ENCODE assay signal across 22 cellular contexts in the genomic region with DNA sequence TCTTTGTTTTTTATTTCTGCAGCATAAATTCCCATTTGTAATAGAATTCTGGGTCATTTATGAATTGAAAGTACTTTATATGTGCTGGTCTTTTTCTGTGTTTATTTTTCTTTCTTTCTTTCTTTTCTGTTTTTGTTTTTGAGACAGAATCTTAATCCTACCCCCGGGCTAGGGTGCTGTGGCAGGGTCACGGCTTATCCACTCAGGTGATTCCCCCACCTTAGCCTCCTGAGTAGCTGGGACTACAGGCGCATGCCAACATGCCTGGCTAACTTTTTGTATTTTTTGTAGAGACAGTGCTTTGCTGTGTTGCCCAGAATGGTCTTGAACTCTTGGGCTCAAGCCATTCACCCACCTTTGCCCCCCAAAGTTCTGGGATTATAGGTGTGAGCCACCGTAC. TPM values are rescaled to one million over a fixed set of nuclear protein-coding genes. Genes with fewer than 3 reads are reported as not detected.
A peak's percentile ranks its signal among the peaks of the same experiment; 100 is the strongest.
DNase-seq lines count a peak whose midpoint lies in the region; ATAC-seq and TF ChIP-seq lines count a peak whose summit lies in the region.
"Had no signal": no experiment of that assay in that cellular context is flagged by ENCODE, and none has a peak within 500 bp of the region (broad histone marks: within the 10 kb centered on the region; RNA-seq: fewer than 3 reads in every experiment).

No MANE protein-coding gene starts in this region.

- H3K27me3 ChIP-seq in endodermal cell (ENCODE audit: control insufficient read depth, insufficient read depth, low read length, poor library complexity, severe bottlenecking) (no peaks in the 10 kb centered on the region), sigmoid colon (no peaks in the 10 kb centered on the region), MG63 (no peaks in the 10 kb centered on the region)
- H3K27me3 ChIP-seq: BE2C, neural progenitor cell, upper lobe of left lung had no signal

- DNase-seq in activated CD8-positive, alpha-beta T cell treated with anti-CD3 and anti-CD28 coated beads for 36 hours, result no peak
- no peak for DNase-seq in activated CD8-positive, alpha-beta T cell treated with anti-CD3 and anti-CD28 coated beads, Interleukin-2, amount 10 ng/mL, durations not matched to agents 7 days and 5 days
- no peak for DNase-seq in endodermal cell
- DNase-seq in sigmoid colon, result no peak
- DNase-seq in activated CD4-positive, alpha-beta memory T cell treated with anti-CD3 and anti-CD28 coated beads, Interleukin-2, amount 10 ng/mL, durations not matched to agents 7 days and 5 days, result no peak
- DNase-seq in MG63, result no peak
- DNase-seq in AG08395 (ENCODE audit: low spot score), result no peak
- DNase-seq: activated CD4-positive, alpha-beta T cell treated with anti-CD3 and anti-CD28 coated beads for 4 hours; activated naive CD4-positive, alpha-beta T cell treated with anti-CD3 and anti-CD28 coated beads, Interleukin-2, amount 10 ng/mL, durations not matched to agents 7 days and 5 days; BE2C; effector memory CD4-positive, alpha-beta T cell; left cardiac atrium; MV-4-11; NCI-H1694; NCI-H2171 treated with DMSO at 0.1 percent for 48 hours; NCI-H69; psoas muscle; upper lobe of left lung had no signal

- H3K9me3 ChIP-seq in HEK293 (ENCODE audit: control insufficient read depth, insufficient read depth, low read depth, low read length), result no peaks in the 10 kb centered on the region
- peaks cover 10% of the 10 kb centered on the region for H3K9me3 ChIP-seq in endodermal cell (ENCODE audit: control insufficient read depth, low read length)
- H3K9me3 ChIP-seq in sigmoid colon, result no peaks in the 10 kb centered on the region
- H3K9me3 ChIP-seq in MG63, result peaks cover 2% of the 10 kb centered on the region; the same call in 1 of the 2 replicates
- H3K9me3 ChIP-seq: BE2C, psoas muscle, upper lobe of left lung had no signal

- H3K9ac ChIP-seq in endodermal cell (ENCODE audit: extremely low read depth, low read length, poor library complexity, severe bottlenecking), result peak overlapping the region; percentile 2
- H3K9ac ChIP-seq: neural progenitor cell had no signal

- no peaks in the 10 kb centered on the region for H3K27me3 Mint-ChIP-seq in activated CD8-positive, alpha-beta T cell treated with anti-CD3 and anti-CD28 coated beads for 36 hours
- no peaks in the 10 kb centered on the region for H3K27me3 Mint-ChIP-seq in activated CD8-positive, alpha-beta T cell treated with anti-CD3 and anti-CD28 coated beads, Interleukin-2, amount 10 ng/mL, durations not matched to agents 7 days and 5 days (ENCODE audit: low read depth)
- no peaks in the 10 kb centered on the region for H3K27me3 Mint-ChIP-seq in endodermal cell (ENCODE audit: insufficient read depth)
- no peaks in the 10 kb centered on the region for H3K27me3 Mint-ChIP-seq in activated CD4-positive, alpha-beta memory T cell treated with anti-CD3 and anti-CD28 coated beads, Interleukin-2, amount 10 ng/mL, durations not matched to agents 7 days and 5 days
- H3K27me3 Mint-ChIP-seq: activated naive CD4-positive, alpha-beta T cell treated with anti-CD3 and anti-CD28 coated beads, Interleukin-2, amount 10 ng/mL, durations not matched to agents 7 days and 5 days had no signal

- no peak for TF ChIP-seq POLR2A in sigmoid colon (IDR thresholded peaks at IDR 0.05)

- H3K36me3 ChIP-seq in HEK293 (ENCODE audit: control insufficient read depth in 2 of 2, insufficient read depth in 1 of 2, low read length in 2 of 2) (no peaks in the 10 kb centered on the region; a peak in 1 of 3 replicates), endodermal cell (ENCODE audit: control insufficient read depth, insufficient read depth, low read length) (no peaks in the 10 kb centered on the region), sigmoid colon (no peaks in the 10 kb centered on the region), MG63 (no peaks in the 10 kb centered on the region; the same call in 1 of the 2 replicates)
- H3K36me3 ChIP-seq: BE2C, neural progenitor cell, upper lobe of left lung had no signal

- TF ChIP-seq EP300 in sigmoid colon (IDR thresholded peaks at IDR 0.05), result no peak

- CTCF ChIA-PET in activated CD8-positive, alpha-beta T cell treated with anti-CD3 and anti-CD28 coated beads for 36 hours (lab: Charles Lee), result interaction anchor here (1.6 to 2.8 kb wide), 2 partner anchors 10 to 130 kb away, joined by 6 to 10 read pairs; no protein-coding TSS in a partner anchor
- CTCF ChIA-PET in activated CD8-positive, alpha-beta T cell treated with anti-CD3 and anti-CD28 coated beads, Interleukin-2, amount 10 ng/mL, durations not matched to agents 7 days and 5 days (lab: Charles Lee), result interaction anchor here (0.7 kb wide), 1 partner anchor 131 kb away, joined by 3 read pairs; no protein-coding TSS in a partner anchor
- CTCF ChIA-PET in HEK293 (lab: Yijun Ruan, JAX), result interaction anchor here (1.3 kb wide), 2 partner anchors 12 to 76 kb away, joined by 3 to 4 read pairs; no protein-coding TSS in a partner anchor
- CTCF ChIA-PET in activated CD4-positive, alpha-beta memory T cell treated with anti-CD3 and anti-CD28 coated beads, Interleukin-2, amount 10 ng/mL, durations not matched to agents 7 days and 5 days (lab: Charles Lee), result interaction anchor here (3.3 kb wide), 1 partner anchor 130 kb away, joined by 15 read pairs; no protein-coding TSS in a partner anchor

- peaks cover 4% of the 10 kb centered on the region for H3K9me3 Mint-ChIP-seq in activated CD8-positive, alpha-beta T cell treated with anti-CD3 and anti-CD28 coated beads for 36 hours
- H3K9me3 Mint-ChIP-seq in activated CD8-positive, alpha-beta T cell treated with anti-CD3 and anti-CD28 coated beads, Interleukin-2, amount 10 ng/mL, durations not matched to agents 7 days and 5 days (ENCODE audit: insufficient read depth), result peaks cover 2% of the 10 kb centered on the region
- H3K9me3 Mint-ChIP-seq in endodermal cell, result peaks cover 13% of the 10 kb centered on the region
- H3K9me3 Mint-ChIP-seq in activated CD4-positive, alpha-beta memory T cell treated with anti-CD3 and anti-CD28 coated beads, Interleukin-2, amount 10 ng/mL, durations not matched to agents 7 days and 5 days, result no peaks in the 10 kb centered on the region

- H3K4me3 Mint-ChIP-seq in activated CD8-positive, alpha-beta T cell treated with anti-CD3 and anti-CD28 coated beads for 36 hours, result no peak overlapping the region
- no peak overlapping the region for H3K4me3 Mint-ChIP-seq in activated CD8-positive, alpha-beta T cell treated with anti-CD3 and anti-CD28 coated beads, Interleukin-2, amount 10 ng/mL, durations not matched to agents 7 days and 5 days
- H3K4me3 Mint-ChIP-seq in endodermal cell, result peak overlapping the region; percentile 20
- H3K4me3 Mint-ChIP-seq in activated CD4-positive, alpha-beta memory T cell treated with anti-CD3 and anti-CD28 coated beads, Interleukin-2, amount 10 ng/mL, durations not matched to agents 7 days and 5 days, result no peak overlapping the region
- H3K4me3 Mint-ChIP-seq: activated naive CD4-positive, alpha-beta T cell treated with anti-CD3 and anti-CD28 coated beads, Interleukin-2, amount 10 ng/mL, durations not matched to agents 7 days and 5 days; neural progenitor cell had no signal

- intact Hi-C loops in activated CD8-positive, alpha-beta T cell treated with anti-CD3 and anti-CD28 coated beads for 36 hours (cut with micrococcal nuclease), result no loop called here
- intact Hi-C loops in sigmoid colon (cut with DNase I), result no loop called here

- H3K4me3 ChIP-seq in HEK293 (ENCODE audit: low read depth, low read length) (no peak overlapping the region), endodermal cell (ENCODE audit: low read length) (no peak overlapping the region), sigmoid colon (no peak overlapping the region), MG63 (no peak overlapping the region)
- H3K4me3 ChIP-seq: neural progenitor cell, psoas muscle, skin epidermis, upper lobe of left lung had no signal

- no peak for ATAC-seq in activated CD8-positive, alpha-beta T cell treated with anti-CD3 and anti-CD28 coated beads for 36 hours
- ATAC-seq in activated CD8-positive, alpha-beta T cell treated with anti-CD3 and anti-CD28 coated beads, Interleukin-2, amount 10 ng/mL, durations not matched to agents 7 days and 5 days, result no peak
- ATAC-seq: left cardiac atrium, psoas muscle had no signal

- POLR2A ChIA-PET in activated CD8-positive, alpha-beta T cell treated with anti-CD3 and anti-CD28 coated beads for 36 hours (lab: Charles Lee), result no interaction called here
- POLR2A ChIA-PET in activated CD8-positive, alpha-beta T cell treated with anti-CD3 and anti-CD28 coated beads, Interleukin-2, amount 10 ng/mL, durations not matched to agents 7 days and 5 days (lab: Charles Lee), result no interaction called here
- POLR2A ChIA-PET in HEK293 (lab: Yijun Ruan, JAX), result interaction anchor here (0.9 kb wide), 1 partner anchor 19 kb away, joined by 3 read pairs; no protein-coding TSS in a partner anchor
- POLR2A ChIA-PET in activated CD4-positive, alpha-beta memory T cell treated with anti-CD3 and anti-CD28 coated beads, Interleukin-2, amount 10 ng/mL, durations not matched to agents 7 days and 5 days (lab: Charles Lee), result interaction anchor here (1.0 kb wide), 1 partner anchor 12 kb away, joined by 4 read pairs; no protein-coding TSS in a partner anchor

- peaks cover 65% of the 10 kb centered on the region for H3K4me1 Mint-ChIP-seq in activated CD8-positive, alpha-beta T cell treated with anti-CD3 and anti-CD28 coated beads for 36 hours (ENCODE audit: low read depth)
- peaks cover 49% of the 10 kb centered on the region for H3K4me1 Mint-ChIP-seq in activated CD8-positive, alpha-beta T cell treated with anti-CD3 and anti-CD28 coated beads, Interleukin-2, amount 10 ng/mL, durations not matched to agents 7 days and 5 days (ENCODE audit: low read depth)
- H3K4me1 Mint-ChIP-seq in endodermal cell, result peaks cover 40% of the 10 kb centered on the region
- peaks cover 51% of the 10 kb centered on the region for H3K4me1 Mint-ChIP-seq in activated CD4-positive, alpha-beta memory T cell treated with anti-CD3 and anti-CD28 coated beads, Interleukin-2, amount 10 ng/mL, durations not matched to agents 7 days and 5 days
- H3K4me1 Mint-ChIP-seq: neural progenitor cell had no signal

- WGBS in endodermal cell (ENCODE audit: insufficient coverage in 1 of 2, insufficient read length in 1 of 2), 2 experiments, result 90 to 92% methylated on average over 2 to 4 of the region's 4 CpGs
- 75 to 78% methylated on average over 4 of the region's 4 CpGs for WGBS in sigmoid colon, 2 donors

- peaks cover 18% of the 10 kb centered on the region for H3K4me1 ChIP-seq in HEK293 (ENCODE audit: control insufficient read depth, insufficient read depth, low read length)
- peaks cover 18% of the 10 kb centered on the region for H3K4me1 ChIP-seq in endodermal cell (ENCODE audit: control insufficient read depth, insufficient read depth, low read length)
- peaks cover 0 to 79% (median 66%) of the 10 kb centered on the region in 4 donors for H3K4me1 ChIP-seq in sigmoid colon
- H3K4me1 ChIP-seq: BE2C, psoas muscle had no signal

- no peak for TF ChIP-seq CTCF in activated CD8-positive, alpha-beta T cell treated with anti-CD3 and anti-CD28 coated beads for 36 hours (IDR thresholded peaks at IDR 0.05)
- TF ChIP-seq CTCF in HEK293 (tag by site-specific recombination; IDR thresholded peaks at IDR 0.05), result no peak
- no peak for TF ChIP-seq CTCF in endodermal cell (conservative IDR thresholded peaks at IDR 0.05)
- no peak for TF ChIP-seq CTCF in sigmoid colon (IDR thresholded peaks at IDR 0.05)

- peak overlapping the region; percentile 28 for H3K27ac Mint-ChIP-seq in activated CD8-positive, alpha-beta T cell treated with anti-CD3 and anti-CD28 coated beads for 36 hours
- no peak overlapping the region for H3K27ac Mint-ChIP-seq in activated CD8-positive, alpha-beta T cell treated with anti-CD3 and anti-CD28 coated beads, Interleukin-2, amount 10 ng/mL, durations not matched to agents 7 days and 5 days
- H3K27ac Mint-ChIP-seq in endodermal cell, result peak overlapping the region; percentile 12
- H3K27ac Mint-ChIP-seq in activated CD4-positive, alpha-beta memory T cell treated with anti-CD3 and anti-CD28 coated beads, Interleukin-2, amount 10 ng/mL, durations not matched to agents 7 days and 5 days, result no peak overlapping the region
- H3K27ac Mint-ChIP-seq: activated naive CD4-positive, alpha-beta T cell treated with anti-CD3 and anti-CD28 coated beads, Interleukin-2, amount 10 ng/mL, durations not matched to agents 7 days and 5 days; neural progenitor cell had no signal

- H3K27ac ChIP-seq in HEK293 (ENCODE audit: extremely low read depth, low read depth, low read length), result no peak overlapping the region
- H3K27ac ChIP-seq in endodermal cell (ENCODE audit: low read depth, low read length), result no peak overlapping the region
- peak overlapping the region in 3 of 4 donors; percentile 24 to 48 (median 28) for H3K27ac ChIP-seq in sigmoid colon
- H3K27ac ChIP-seq: HL-60, neural progenitor cell, psoas muscle, skin epidermis, upper lobe of left lung had no signal

- H3K36me3 Mint-ChIP-seq in activated CD8-positive, alpha-beta T cell treated with anti-CD3 and anti-CD28 coated beads for 36 hours (ENCODE audit: low read depth), result peaks cover 40% of the 10 kb centered on the region
- H3K36me3 Mint-ChIP-seq in activated CD8-positive, alpha-beta T cell treated with anti-CD3 and anti-CD28 coated beads, Interleukin-2, amount 10 ng/mL, durations not matched to agents 7 days and 5 days (ENCODE audit: low read depth), result peaks cover 21% of the 10 kb centered on the region
- H3K36me3 Mint-ChIP-seq in endodermal cell (ENCODE audit: low read depth), result peaks cover 11% of the 10 kb centered on the region
- peaks cover 35% of the 10 kb centered on the region for H3K36me3 Mint-ChIP-seq in activated CD4-positive, alpha-beta memory T cell treated with anti-CD3 and anti-CD28 coated beads, Interleukin-2, amount 10 ng/mL, durations not matched to agents 7 days and 5 days (ENCODE audit: low read depth)

RNA-seq across cellular contexts. Expression of gene RAP1A, which starts 18.7 kb away (rescaled TPM):
- 100 to 1,000 TPM; 197 to 198 TPM for total RNA-seq in activated CD8-positive, alpha-beta T cell treated with anti-CD3 and anti-CD28 coated beads for 36 hours
- total RNA-seq in activated CD8-positive, alpha-beta T cell treated with anti-CD3 and anti-CD28 coated beads, Interleukin-2, amount 10 ng/mL, durations not matched to agents 7 days and 5 days, result 100 to 1,000 TPM; 132 to 133 TPM
- total RNA-seq in endodermal cell (10 to 100 TPM; 28.5 to 35.0 TPM), sigmoid colon (100 to 1,000 TPM; 213 to 381 (median 301) TPM)
- polyA plus RNA-seq in endodermal cell (2013, experiment 1 of 2), result 40.5 TPM
- polyA plus RNA-seq in endodermal cell (2013, experiment 2 of 2), result 40.6 TPM
- polyA plus RNA-seq in sigmoid colon, result 100 to 1,000 TPM in 2 of 3 donors, 10 to 100 TPM in 1; 87.5 to 205 (median 178) TPM
- total RNA-seq in activated CD4-positive, alpha-beta memory T cell treated with anti-CD3 and anti-CD28 coated beads, Interleukin-2, amount 10 ng/mL, durations not matched to agents 7 days and 5 days, result 100 to 1,000 TPM; 219 to 221 TPM
- 20.6 and 35.6 TPM in 2 replicates for total RNA-seq in MG63 (2014; rRNA removed; shearing (Covaris generic); ENCODE audit: low replicate concordance)

Comparison
In these comparisons a context has a peak if more than half of its experiments do, and no peak if none do; other contexts are left out.
1. H3K27ac Mint-ChIP-seq: peak in activated CD8-positive, alpha-beta T cell treated with anti-CD3 and anti-CD28 coated beads for 36 hours (single experiment) and endodermal cell (single experiment); none in activated CD8-positive, alpha-beta T cell treated with anti-CD3 and anti-CD28 coated beads, Interleukin-2, amount 10 ng/mL, durations not matched to agents 7 days and 5 days (single experiment) and activated CD4-positive, alpha-beta memory T cell treated with anti-CD3 and anti-CD28 coated beads, Interleukin-2, amount 10 ng/mL, durations not matched to agents 7 days and 5 days (single experiment).
2. H3K27ac ChIP-seq: peak in sigmoid colon (3 of 4); none in HEK293 (single experiment) and endodermal cell (single experiment).
3. POLR2A ChIA-PET loops: an anchor here in HEK293 (0.9 kb wide) and activated CD4-positive, alpha-beta memory T cell treated with anti-CD3 and anti-CD28 coated beads, Interleukin-2, amount 10 ng/mL, durations not matched to agents 7 days and 5 days (1.0 kb wide); none called in activated CD8-positive, alpha-beta T cell treated with anti-CD3 and anti-CD28 coated beads for 36 hours and activated CD8-positive, alpha-beta T cell treated with anti-CD3 and anti-CD28 coated beads, Interleukin-2, amount 10 ng/mL, durations not matched to agents 7 days and 5 days.